In the genomic region with DNA sequence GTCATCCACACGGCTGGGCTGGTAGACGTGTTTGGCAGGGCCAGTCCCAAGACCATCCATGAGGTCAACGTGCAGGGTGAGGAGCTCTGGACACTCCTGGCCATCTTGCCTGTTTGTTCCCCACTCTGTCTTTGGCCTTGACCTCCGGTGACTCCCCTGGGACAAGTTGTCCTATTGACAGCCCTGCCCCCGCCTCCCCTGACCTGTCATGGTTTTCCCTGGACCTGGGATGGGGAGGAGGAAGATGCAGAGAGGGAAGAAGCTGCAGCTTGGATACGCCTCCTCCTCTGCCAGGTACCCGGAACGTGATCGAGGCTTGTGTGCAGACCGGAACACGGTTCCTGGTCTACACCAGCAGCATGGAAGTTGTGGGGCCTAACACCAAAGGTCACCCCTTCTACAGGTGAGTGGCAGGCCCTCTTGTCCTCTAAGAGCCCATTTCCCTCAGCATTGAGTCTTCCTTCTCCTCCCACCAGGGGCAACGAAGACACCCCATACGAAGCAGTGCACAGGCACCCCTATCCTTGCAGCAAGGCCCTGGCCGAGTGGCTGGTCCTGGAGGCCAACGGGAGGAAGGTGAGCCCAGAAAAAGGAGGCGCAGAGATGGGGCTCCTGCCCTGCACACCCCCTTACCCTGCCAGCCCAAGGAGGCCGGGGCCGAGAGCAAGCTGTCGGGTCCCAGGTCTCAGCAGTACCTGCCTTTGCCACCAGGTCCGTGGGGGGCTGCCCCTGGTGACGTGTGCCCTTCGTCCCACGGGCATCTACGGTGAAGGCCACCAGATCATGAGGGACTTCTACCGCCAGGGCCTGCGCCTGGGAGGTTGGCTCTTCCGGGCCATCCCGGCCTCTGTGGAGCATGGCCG, we compare ENCODE assay signal across 2 cellular contexts.
TF ChIP-seq lines count a peak whose summit lies in the region.

No MANE protein-coding gene starts in this region.

TF ChIP-seq in HCT116, 20 proteins besides CTCF, POLR2A, EP300 and RAD21:
- TF ChIP-seq, protein P1, sequence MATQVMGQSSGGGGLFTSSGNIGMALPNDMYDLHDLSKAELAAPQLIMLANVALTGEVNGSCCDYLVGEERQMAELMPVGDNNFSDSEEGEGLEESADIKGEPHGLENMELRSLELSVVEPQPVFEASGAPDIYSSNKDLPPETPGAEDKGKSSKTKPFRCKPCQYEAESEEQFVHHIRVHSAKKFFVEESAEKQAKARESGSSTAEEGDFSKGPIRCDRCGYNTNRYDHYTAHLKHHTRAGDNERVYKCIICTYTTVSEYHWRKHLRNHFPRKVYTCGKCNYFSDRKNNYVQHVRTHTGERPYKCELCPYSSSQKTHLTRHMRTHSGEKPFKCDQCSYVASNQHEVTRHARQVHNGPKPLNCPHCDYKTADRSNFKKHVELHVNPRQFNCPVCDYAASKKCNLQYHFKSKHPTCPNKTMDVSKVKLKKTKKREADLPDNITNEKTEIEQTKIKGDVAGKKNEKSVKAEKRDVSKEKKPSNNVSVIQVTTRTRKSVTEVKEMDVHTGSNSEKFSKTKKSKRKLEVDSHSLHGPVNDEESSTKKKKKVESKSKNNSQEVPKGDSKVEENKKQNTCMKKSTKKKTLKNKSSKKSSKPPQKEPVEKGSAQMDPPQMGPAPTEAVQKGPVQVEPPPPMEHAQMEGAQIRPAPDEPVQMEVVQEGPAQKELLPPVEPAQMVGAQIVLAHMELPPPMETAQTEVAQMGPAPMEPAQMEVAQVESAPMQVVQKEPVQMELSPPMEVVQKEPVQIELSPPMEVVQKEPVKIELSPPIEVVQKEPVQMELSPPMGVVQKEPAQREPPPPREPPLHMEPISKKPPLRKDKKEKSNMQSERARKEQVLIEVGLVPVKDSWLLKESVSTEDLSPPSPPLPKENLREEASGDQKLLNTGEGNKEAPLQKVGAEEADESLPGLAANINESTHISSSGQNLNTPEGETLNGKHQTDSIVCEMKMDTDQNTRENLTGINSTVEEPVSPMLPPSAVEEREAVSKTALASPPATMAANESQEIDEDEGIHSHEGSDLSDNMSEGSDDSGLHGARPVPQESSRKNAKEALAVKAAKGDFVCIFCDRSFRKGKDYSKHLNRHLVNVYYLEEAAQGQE (IDR thresholded peaks at IDR 0.05; ENCODE audit: low read depth), result no peak
- TF ChIP-seq TCF7L2 (IDR thresholded peaks at IDR 0.05; ENCODE audit: borderline replicate concordance, extremely low read depth, insufficient read depth, insufficient read length), result no peak
- no peak for TF ChIP-seq ZNF274 (IDR thresholded peaks at IDR 0.05; ENCODE audit: low read depth, low read length)
- TF ChIP-seq, protein P2, sequence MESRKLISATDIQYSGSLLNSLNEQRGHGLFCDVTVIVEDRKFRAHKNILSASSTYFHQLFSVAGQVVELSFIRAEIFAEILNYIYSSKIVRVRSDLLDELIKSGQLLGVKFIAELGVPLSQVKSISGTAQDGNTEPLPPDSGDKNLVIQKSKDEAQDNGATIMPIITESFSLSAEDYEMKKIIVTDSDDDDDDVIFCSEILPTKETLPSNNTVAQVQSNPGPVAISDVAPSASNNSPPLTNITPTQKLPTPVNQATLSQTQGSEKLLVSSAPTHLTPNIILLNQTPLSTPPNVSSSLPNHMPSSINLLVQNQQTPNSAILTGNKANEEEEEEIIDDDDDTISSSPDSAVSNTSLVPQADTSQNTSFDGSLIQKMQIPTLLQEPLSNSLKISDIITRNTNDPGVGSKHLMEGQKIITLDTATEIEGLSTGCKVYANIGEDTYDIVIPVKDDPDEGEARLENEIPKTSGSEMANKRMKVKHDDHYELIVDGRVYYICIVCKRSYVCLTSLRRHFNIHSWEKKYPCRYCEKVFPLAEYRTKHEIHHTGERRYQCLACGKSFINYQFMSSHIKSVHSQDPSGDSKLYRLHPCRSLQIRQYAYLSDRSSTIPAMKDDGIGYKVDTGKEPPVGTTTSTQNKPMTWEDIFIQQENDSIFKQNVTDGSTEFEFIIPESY (IDR thresholded peaks at IDR 0.05; ENCODE audit: extremely low read depth, insufficient replicate concordance, low read length), result no peak
- TF ChIP-seq SIN3A (IDR thresholded peaks at IDR 0.05; ENCODE audit: low read depth), result no peak

TF ChIP-seq in WTC11, 78 proteins besides CTCF, POLR2A, EP300 and RAD21:
- TF ChIP-seq, protein P3, sequence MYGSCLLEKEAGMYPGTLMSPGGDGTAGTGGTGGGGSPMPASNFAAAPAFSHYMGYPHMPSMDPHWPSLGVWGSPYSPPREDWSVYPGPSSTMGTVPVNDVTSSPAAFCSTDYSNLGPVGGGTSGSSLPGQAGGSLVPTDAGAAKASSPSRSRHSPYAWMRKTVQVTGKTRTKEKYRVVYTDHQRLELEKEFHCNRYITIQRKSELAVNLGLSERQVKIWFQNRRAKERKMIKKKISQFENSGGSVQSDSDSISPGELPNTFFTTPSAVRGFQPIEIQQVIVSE (CRISPR knock-in tag; IDR thresholded peaks at IDR 0.05; ENCODE audit: borderline replicate concordance), result no peak
- TF ChIP-seq PRRX2 (CRISPR knock-in tag; IDR thresholded peaks at IDR 0.05) (no peak), ZNF317 (CRISPR knock-in tag; IDR thresholded peaks at IDR 0.05; ENCODE audit: borderline replicate concordance, low read depth) (no peak), NR1H2 (CRISPR knock-in tag; IDR thresholded peaks at IDR 0.05) (no peak), FOXK1 (CRISPR knock-in tag; IDR thresholded peaks at IDR 0.05) (no peak), ESRRA (CRISPR knock-in tag; IDR thresholded peaks at IDR 0.05; ENCODE audit: borderline replicate concordance) (no peak), HMGA2 (CRISPR knock-in tag; IDR thresholded peaks at IDR 0.05) (no peak), FOXJ3 (CRISPR knock-in tag; IDR thresholded peaks at IDR 0.05; ENCODE audit: borderline replicate concordance) (no peak), IRF2 (CRISPR knock-in tag; IDR thresholded peaks at IDR 0.05; ENCODE audit: borderline replicate concordance, low read depth) (no peak), NFATC4 (CRISPR knock-in tag; IDR thresholded peaks at IDR 0.05) (no peak), RELA (CRISPR knock-in tag; IDR thresholded peaks at IDR 0.05; ENCODE audit: borderline replicate concordance) (no peak), NR3C1 (CRISPR knock-in tag; conservative IDR thresholded peaks at IDR 0.05; ENCODE audit: low read depth) (no peak), CREM (CRISPR knock-in tag; IDR thresholded peaks at IDR 0.05) (no peak)
- TF ChIP-seq, protein P4, sequence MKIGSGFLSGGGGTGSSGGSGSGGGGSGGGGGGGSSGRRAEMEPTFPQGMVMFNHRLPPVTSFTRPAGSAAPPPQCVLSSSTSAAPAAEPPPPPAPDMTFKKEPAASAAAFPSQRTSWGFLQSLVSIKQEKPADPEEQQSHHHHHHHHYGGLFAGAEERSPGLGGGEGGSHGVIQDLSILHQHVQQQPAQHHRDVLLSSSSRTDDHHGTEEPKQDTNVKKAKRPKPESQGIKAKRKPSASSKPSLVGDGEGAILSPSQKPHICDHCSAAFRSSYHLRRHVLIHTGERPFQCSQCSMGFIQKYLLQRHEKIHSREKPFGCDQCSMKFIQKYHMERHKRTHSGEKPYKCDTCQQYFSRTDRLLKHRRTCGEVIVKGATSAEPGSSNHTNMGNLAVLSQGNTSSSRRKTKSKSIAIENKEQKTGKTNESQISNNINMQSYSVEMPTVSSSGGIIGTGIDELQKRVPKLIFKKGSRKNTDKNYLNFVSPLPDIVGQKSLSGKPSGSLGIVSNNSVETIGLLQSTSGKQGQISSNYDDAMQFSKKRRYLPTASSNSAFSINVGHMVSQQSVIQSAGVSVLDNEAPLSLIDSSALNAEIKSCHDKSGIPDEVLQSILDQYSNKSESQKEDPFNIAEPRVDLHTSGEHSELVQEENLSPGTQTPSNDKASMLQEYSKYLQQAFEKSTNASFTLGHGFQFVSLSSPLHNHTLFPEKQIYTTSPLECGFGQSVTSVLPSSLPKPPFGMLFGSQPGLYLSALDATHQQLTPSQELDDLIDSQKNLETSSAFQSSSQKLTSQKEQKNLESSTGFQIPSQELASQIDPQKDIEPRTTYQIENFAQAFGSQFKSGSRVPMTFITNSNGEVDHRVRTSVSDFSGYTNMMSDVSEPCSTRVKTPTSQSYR (CRISPR knock-in tag; IDR thresholded peaks at IDR 0.05), result no peak
- TF ChIP-seq, protein P5, sequence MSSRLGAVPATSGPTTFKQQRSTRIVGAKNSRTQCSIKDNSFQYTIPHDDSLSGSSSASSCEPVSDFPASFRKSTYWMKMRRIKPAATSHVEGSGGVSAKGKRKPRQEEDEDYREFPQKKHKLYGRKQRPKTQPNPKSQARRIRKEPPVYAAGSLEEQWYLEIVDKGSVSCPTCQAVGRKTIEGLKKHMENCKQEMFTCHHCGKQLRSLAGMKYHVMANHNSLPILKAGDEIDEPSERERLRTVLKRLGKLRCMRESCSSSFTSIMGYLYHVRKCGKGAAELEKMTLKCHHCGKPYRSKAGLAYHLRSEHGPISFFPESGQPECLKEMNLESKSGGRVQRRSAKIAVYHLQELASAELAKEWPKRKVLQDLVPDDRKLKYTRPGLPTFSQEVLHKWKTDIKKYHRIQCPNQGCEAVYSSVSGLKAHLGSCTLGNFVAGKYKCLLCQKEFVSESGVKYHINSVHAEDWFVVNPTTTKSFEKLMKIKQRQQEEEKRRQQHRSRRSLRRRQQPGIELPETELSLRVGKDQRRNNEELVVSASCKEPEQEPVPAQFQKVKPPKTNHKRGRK (CRISPR knock-in tag; IDR thresholded peaks at IDR 0.05; ENCODE audit: borderline replicate concordance), result no peak
